ENCODE assay signal across 8 cellular contexts in genomic region chr21:44920694-44921604, GRCh38. TPM values are rescaled to one million over a fixed set of nuclear protein-coding genes. Genes with fewer than 3 reads are reported as not detected.
A peak's percentile ranks its signal among the peaks of the same experiment; 100 is the strongest.
DNase-seq lines count a peak whose midpoint lies in the region; ATAC-seq and TF ChIP-seq lines count a peak whose summit lies in the region.

Gene ITGB2 (minus strand): TSS chr21:44920899. CDS start chr21:44910782, 10,117 bp downstream.

- no peaks in the 10 kb centered on the region for H3K4me1 ChIP-seq in MM.1S (ENCODE audit: low read length)

- H3K9ac ChIP-seq in MM.1S (ENCODE audit: low read length) = no peak within 1 kb of the TSS

- peak; percentile 48 for DNase-seq in activated T-cell treated with anti-CD3 and anti-CD28 coated beads, Interleukin-2, amount 50 U/mL, for 1 hour
- DNase-seq in left lobe of liver (ENCODE audit: low spot score) = no peak
- peak; percentile 21 to 53 (median 33) for DNase-seq in stimulated activated naive CD4-positive, alpha-beta T cell (lab: John Stamatoyannopoulos, UW)
- no peak for DNase-seq in NCI-H2029 treated with DMSO at 0.1 percent for 48 hours (lab: John Stamatoyannopoulos, UW)
- no peak for DNase-seq in MM.1S
- no peak for DNase-seq in NCI-H187 (lab: John Stamatoyannopoulos, UW)

- no peaks in the 10 kb centered on the region for H3F3A ChIP-seq in MM.1S (ENCODE audit: insufficient read depth, low read length)

- H3K9me3 ChIP-seq in KOPT-K1 (ENCODE audit: insufficient read depth, low read length, poor library complexity, severe bottlenecking) (no peaks in the 10 kb centered on the region), MM.1S (replicated peaks; ENCODE audit: insufficient read depth, low read length) (no peaks in the 10 kb centered on the region)

- TF ChIP-seq CTCF in MM.1S (IDR thresholded peaks at IDR 0.05; ENCODE audit: low read length) = no peak

- H3K36me3 ChIP-seq in KOPT-K1 (ENCODE audit: insufficient read depth, low read length) (peaks cover 10% of the 10 kb centered on the region; the same call in 1 of the 2 replicates), MM.1S (replicated peaks; ENCODE audit: insufficient read depth, low read length) (no peaks in the 10 kb centered on the region)

- ATAC-seq in left lobe of liver = no peak

- H3K4me2 ChIP-seq in MM.1S (ENCODE audit: low read depth, low read length) = no peak within 1 kb of the TSS

- H2AFZ ChIP-seq in MM.1S (ENCODE audit: low read length) = no peak within 1 kb of the TSS

- no peaks in the 10 kb centered on the region for H3K79me2 ChIP-seq in MM.1S (ENCODE audit: low read length)

- H4K20me1 ChIP-seq in MM.1S (ENCODE audit: insufficient read depth, low read length) = no peaks in the 10 kb centered on the region

- H3K9me2 ChIP-seq in MM.1S (replicated peaks; ENCODE audit: insufficient read depth, low read length) = no peaks in the 10 kb centered on the region

- no peak within 1 kb of the TSS for H3K4me3 ChIP-seq in MM.1S (ENCODE audit: low read length)

- peak within 1 kb of the TSS; percentile 84 for H3K27ac ChIP-seq in KOPT-K1 (ENCODE audit: low read depth, low read length, poor library complexity, severe bottlenecking)
- H3K27ac ChIP-seq in MM.1S (ENCODE audit: low read length) = no peak within 1 kb of the TSS

- H3K27me3 ChIP-seq in MM.1S (replicated peaks; ENCODE audit: insufficient read depth, low read length) = peaks cover 98% of the 10 kb centered on the region

- TF ChIP-seq POLR2A in GM19099 (IDR thresholded peaks at IDR 0.05; ENCODE audit: extremely low read depth, insufficient read length, low read depth) = peak; percentile 53

RNA-seq across cellular contexts. Expression of gene ITGB2, which starts in this region (rescaled TPM):
- total RNA-seq in left lobe of liver = 13.6 TPM

Comparison
In these comparisons a context has a peak if more than half of its experiments do, and no peak if none do; other contexts are left out.
1. DNase-seq: peak in activated T-cell treated with anti-CD3 and anti-CD28 coated beads, Interleukin-2, amount 50 U/mL, for 1 hour (single experiment) and stimulated activated naive CD4-positive, alpha-beta T cell (6 of 6); none in left lobe of liver (single experiment), NCI-H2029 treated with DMSO at 0.1 percent for 48 hours (single experiment), MM.1S (single experiment) and NCI-H187 (0 of 2).